Comparison of ENCODE assay signal across 2 cellular contexts in the genomic region with DNA sequence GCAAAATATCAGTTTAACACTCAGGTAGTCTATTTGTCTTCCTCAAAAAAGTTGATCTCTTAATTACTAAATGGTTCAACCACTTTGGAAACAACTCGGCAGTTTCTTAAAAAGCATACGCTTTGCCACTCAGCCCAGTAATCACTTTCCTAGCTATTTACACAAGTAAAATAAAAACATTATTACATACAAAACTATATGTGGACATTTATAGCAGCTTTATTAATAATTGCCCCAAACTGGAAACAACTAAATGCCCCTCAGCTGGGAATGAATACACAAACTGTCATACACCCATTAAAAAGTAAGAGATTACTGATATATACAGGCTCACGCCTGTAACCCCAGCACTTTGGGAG.
TF ChIP-seq lines count a peak whose summit lies in the region.

No MANE protein-coding gene starts in this region.

TF ChIP-seq in SK-N-SH treated with all-trans-retinoic acid at 6 μM for 48 hours, 23 proteins besides CTCF, POLR2A, EP300 and RAD21 (continued from another document):
- TF ChIP-seq, protein P1, sequence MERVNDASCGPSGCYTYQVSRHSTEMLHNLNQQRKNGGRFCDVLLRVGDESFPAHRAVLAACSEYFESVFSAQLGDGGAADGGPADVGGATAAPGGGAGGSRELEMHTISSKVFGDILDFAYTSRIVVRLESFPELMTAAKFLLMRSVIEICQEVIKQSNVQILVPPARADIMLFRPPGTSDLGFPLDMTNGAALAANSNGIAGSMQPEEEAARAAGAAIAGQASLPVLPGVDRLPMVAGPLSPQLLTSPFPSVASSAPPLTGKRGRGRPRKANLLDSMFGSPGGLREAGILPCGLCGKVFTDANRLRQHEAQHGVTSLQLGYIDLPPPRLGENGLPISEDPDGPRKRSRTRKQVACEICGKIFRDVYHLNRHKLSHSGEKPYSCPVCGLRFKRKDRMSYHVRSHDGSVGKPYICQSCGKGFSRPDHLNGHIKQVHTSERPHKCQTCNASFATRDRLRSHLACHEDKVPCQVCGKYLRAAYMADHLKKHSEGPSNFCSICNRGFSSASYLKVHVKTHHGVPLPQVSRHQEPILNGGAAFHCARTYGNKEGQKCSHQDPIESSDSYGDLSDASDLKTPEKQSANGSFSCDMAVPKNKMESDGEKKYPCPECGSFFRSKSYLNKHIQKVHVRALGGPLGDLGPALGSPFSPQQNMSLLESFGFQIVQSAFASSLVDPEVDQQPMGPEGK (CRISPR knock-in tag; IDR thresholded peaks at IDR 0.05; ENCODE audit: borderline replicate concordance): no peak
- TF ChIP-seq ZNF8 (CRISPR knock-in tag; IDR thresholded peaks at IDR 0.05) (no peak), CSDC2 (CRISPR knock-in tag; IDR thresholded peaks at IDR 0.05) (no peak), ISL1 (CRISPR knock-in tag; IDR thresholded peaks at IDR 0.05) (no peak), BACH2 (CRISPR knock-in tag; IDR thresholded peaks at IDR 0.05; ENCODE audit: borderline replicate concordance) (no peak), ZFP3 (CRISPR knock-in tag; IDR thresholded peaks at IDR 0.05) (no peak), TOX (CRISPR knock-in tag; IDR thresholded peaks at IDR 0.05; ENCODE audit: borderline replicate concordance) (no peak), RARB (CRISPR knock-in tag; IDR thresholded peaks at IDR 0.05) (no peak), GLIS3 (CRISPR knock-in tag; IDR thresholded peaks at IDR 0.05) (no peak; the same call in 1 of the 2 replicates), ARNTL (CRISPR knock-in tag; IDR thresholded peaks at IDR 0.05; ENCODE audit: borderline replicate concordance, low read depth) (no peak), TCF4 (CRISPR knock-in tag; IDR thresholded peaks at IDR 0.05; ENCODE audit: borderline replicate concordance) (no peak), ZC3H10 (CRISPR knock-in tag; IDR thresholded peaks at IDR 0.05) (no peak), OSR1 (CRISPR knock-in tag; IDR thresholded peaks at IDR 0.05) (no peak)
- TF ChIP-seq, protein P2, sequence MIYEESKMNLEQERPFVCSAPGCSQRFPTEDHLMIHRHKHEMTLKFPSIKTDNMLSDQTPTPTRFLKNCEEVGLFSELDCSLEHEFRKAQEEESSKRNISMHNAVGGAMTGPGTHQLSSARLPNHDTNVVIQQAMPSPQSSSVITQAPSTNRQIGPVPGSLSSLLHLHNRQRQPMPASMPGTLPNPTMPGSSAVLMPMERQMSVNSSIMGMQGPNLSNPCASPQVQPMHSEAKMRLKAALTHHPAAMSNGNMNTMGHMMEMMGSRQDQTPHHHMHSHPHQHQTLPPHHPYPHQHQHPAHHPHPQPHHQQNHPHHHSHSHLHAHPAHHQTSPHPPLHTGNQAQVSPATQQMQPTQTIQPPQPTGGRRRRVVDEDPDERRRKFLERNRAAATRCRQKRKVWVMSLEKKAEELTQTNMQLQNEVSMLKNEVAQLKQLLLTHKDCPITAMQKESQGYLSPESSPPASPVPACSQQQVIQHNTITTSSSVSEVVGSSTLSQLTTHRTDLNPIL (CRISPR knock-in tag; IDR thresholded peaks at IDR 0.05; ENCODE audit: low read depth): no peak; the same call in none of the 2 replicates
- TF ChIP-seq, protein P3, sequence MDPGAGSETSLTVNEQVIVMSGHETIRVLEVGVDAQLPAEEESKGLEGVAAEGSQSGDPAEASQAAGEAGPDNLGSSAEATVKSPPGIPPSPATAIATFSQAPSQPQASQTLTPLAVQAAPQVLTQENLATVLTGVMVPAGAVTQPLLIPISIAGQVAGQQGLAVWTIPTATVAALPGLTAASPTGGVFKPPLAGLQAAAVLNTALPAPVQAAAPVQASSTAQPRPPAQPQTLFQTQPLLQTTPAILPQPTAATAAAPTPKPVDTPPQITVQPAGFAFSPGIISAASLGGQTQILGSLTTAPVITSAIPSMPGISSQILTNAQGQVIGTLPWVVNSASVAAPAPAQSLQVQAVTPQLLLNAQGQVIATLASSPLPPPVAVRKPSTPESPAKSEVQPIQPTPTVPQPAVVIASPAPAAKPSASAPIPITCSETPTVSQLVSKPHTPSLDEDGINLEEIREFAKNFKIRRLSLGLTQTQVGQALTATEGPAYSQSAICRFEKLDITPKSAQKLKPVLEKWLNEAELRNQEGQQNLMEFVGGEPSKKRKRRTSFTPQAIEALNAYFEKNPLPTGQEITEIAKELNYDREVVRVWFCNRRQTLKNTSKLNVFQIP (CRISPR knock-in tag; IDR thresholded peaks at IDR 0.05; ENCODE audit: borderline replicate concordance, low read depth): no peak

TF ChIP-seq in SK-N-SH, 30 proteins besides CTCF, POLR2A, EP300 and RAD21 (continued from another document):
- TF ChIP-seq, protein P4, sequence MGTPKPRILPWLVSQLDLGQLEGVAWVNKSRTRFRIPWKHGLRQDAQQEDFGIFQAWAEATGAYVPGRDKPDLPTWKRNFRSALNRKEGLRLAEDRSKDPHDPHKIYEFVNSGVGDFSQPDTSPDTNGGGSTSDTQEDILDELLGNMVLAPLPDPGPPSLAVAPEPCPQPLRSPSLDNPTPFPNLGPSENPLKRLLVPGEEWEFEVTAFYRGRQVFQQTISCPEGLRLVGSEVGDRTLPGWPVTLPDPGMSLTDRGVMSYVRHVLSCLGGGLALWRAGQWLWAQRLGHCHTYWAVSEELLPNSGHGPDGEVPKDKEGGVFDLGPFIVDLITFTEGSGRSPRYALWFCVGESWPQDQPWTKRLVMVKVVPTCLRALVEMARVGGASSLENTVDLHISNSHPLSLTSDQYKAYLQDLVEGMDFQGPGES (IDR thresholded peaks at IDR 0.05; ENCODE audit: low read depth, low read length): no peak
- TF ChIP-seq YY1 (IDR thresholded peaks at IDR 0.05; ENCODE audit: low read depth): no peak
- TF ChIP-seq FOXM1 (IDR thresholded peaks at IDR 0.05; ENCODE audit: low read depth): no peak
- TF ChIP-seq, protein P5, sequence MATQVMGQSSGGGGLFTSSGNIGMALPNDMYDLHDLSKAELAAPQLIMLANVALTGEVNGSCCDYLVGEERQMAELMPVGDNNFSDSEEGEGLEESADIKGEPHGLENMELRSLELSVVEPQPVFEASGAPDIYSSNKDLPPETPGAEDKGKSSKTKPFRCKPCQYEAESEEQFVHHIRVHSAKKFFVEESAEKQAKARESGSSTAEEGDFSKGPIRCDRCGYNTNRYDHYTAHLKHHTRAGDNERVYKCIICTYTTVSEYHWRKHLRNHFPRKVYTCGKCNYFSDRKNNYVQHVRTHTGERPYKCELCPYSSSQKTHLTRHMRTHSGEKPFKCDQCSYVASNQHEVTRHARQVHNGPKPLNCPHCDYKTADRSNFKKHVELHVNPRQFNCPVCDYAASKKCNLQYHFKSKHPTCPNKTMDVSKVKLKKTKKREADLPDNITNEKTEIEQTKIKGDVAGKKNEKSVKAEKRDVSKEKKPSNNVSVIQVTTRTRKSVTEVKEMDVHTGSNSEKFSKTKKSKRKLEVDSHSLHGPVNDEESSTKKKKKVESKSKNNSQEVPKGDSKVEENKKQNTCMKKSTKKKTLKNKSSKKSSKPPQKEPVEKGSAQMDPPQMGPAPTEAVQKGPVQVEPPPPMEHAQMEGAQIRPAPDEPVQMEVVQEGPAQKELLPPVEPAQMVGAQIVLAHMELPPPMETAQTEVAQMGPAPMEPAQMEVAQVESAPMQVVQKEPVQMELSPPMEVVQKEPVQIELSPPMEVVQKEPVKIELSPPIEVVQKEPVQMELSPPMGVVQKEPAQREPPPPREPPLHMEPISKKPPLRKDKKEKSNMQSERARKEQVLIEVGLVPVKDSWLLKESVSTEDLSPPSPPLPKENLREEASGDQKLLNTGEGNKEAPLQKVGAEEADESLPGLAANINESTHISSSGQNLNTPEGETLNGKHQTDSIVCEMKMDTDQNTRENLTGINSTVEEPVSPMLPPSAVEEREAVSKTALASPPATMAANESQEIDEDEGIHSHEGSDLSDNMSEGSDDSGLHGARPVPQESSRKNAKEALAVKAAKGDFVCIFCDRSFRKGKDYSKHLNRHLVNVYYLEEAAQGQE (IDR thresholded peaks at IDR 0.05; ENCODE audit: low read depth, low read length): no peak
- no peak for TF ChIP-seq CHD2 (IDR thresholded peaks at IDR 0.05; ENCODE audit: low read length, partially characterized antibody)
- TF ChIP-seq SIN3A (IDR thresholded peaks at IDR 0.05; ENCODE audit: borderline replicate concordance, low read depth, low read length): no peak
- no peak for TF ChIP-seq TCF12 (IDR thresholded peaks at IDR 0.05)
TF ChIP-seq in SK-N-SH: peak in this region for 0.
